Comparison of ENCODE assay signal across 8 cellular contexts in genomic region chr12:65823481-65824313, GRCh38. TPM values are rescaled to one million over a fixed set of nuclear protein-coding genes. Genes with fewer than 3 reads are reported as not detected.
A peak's percentile ranks its signal among the peaks of the same experiment; 100 is the strongest.
DNase-seq lines count a peak whose midpoint lies in the region; ATAC-seq and TF ChIP-seq lines count a peak whose summit lies in the region.

No MANE protein-coding gene starts in this region.

- H3K4me2 ChIP-seq in PC-9 = peak overlapping the region; percentile 97

- H3K4me3 ChIP-seq in PC-9 (peak overlapping the region; percentile 93), right lobe of liver (peak overlapping the region; percentile 37 to 48 (median 40)), tibial artery (peak overlapping the region; percentile 51 to 64)

- 0% methylated on average over 1 of the region's 61 CpGs for WGBS in right lobe of liver (ENCODE audit: insufficient coverage, low coverage, low lambda C conversion rate, missing lambda C conversion rate)

- H3K9me3 Mint-ChIP-seq in activated naive CD4-positive, alpha-beta T cell treated with anti-CD3 and anti-CD28 coated beads for 36 hours = peaks cover 2% of the 10 kb centered on the region
- no peaks in the 10 kb centered on the region for H3K9me3 Mint-ChIP-seq in dendritic cell treated with granulocyte-macrophage colony-stimulating factor and Interleukin-4, amounts not matched to agents 40 ng/mL and 50 ng/mL, for 4 days

- intact Hi-C loops in activated naive CD4-positive, alpha-beta T cell treated with anti-CD3 and anti-CD28 coated beads for 36 hours (cut with micrococcal nuclease) = loop anchor here (10.0 kb wide), 1 partner anchor 269 kb away; no protein-coding TSS in a partner anchor
- intact Hi-C loops in PC-9 (cut with micrococcal nuclease; ENCODE audit: unreplicated experiment) (loop anchor here (1.0 to 10.0 kb wide), 5 partner anchors 55 to 261 kb away; no protein-coding TSS in a partner anchor), right lobe of liver (cut with DNase I) (no loop called here), tibial artery (cut with DNase I; ENCODE audit: low total_unique reads) (loop anchor here (10.0 kb wide), 1 partner anchor 71 kb away; no protein-coding TSS in a partner anchor)
- intact Hi-C loops in dendritic cell treated with granulocyte-macrophage colony-stimulating factor and Interleukin-4, amounts not matched to agents 40 ng/mL and 50 ng/mL, for 4 days (cut with micrococcal nuclease) = loop anchor here (5.0 kb wide), 1 partner anchor 59 kb away; no protein-coding TSS in a partner anchor

- no peaks in the 10 kb centered on the region for H3K9me2 ChIP-seq in PC-9 (ENCODE audit: insufficient read depth)

- ATAC-seq in right lobe of liver = peak; percentile 52 to 83 (median 79)
- no peak for ATAC-seq in HG03108 (IDR thresholded peaks at IDR 0.05; ENCODE audit: unreplicated experiment)

- no peaks in the 10 kb centered on the region for H3K36me3 Mint-ChIP-seq in activated naive CD4-positive, alpha-beta T cell treated with anti-CD3 and anti-CD28 coated beads for 36 hours (ENCODE audit: low read depth)
- H3K36me3 Mint-ChIP-seq in dendritic cell treated with granulocyte-macrophage colony-stimulating factor and Interleukin-4, amounts not matched to agents 40 ng/mL and 50 ng/mL, for 4 days (ENCODE audit: low read depth) = peaks cover 8% of the 10 kb centered on the region

- no peaks in the 10 kb centered on the region for H4K20me1 ChIP-seq in PC-9 (ENCODE audit: insufficient read depth)

- no peaks in the 10 kb centered on the region for H3K36me3 ChIP-seq in PC-9 (ENCODE audit: low read depth)
- H3K36me3 ChIP-seq in right lobe of liver = no peaks in the 10 kb centered on the region
- no peaks in the 10 kb centered on the region for H3K36me3 ChIP-seq in tibial artery

- POLR2A ChIA-PET in PC-9 (lab: Charles Lee; ENCODE audit: unreplicated experiment) = no interaction called here

- H3K27ac ChIP-seq in PC-9 (peak overlapping the region; percentile 88), right lobe of liver (no peak overlapping the region), tibial artery (no peak overlapping the region)

- H3K4me3 Mint-ChIP-seq in activated naive CD4-positive, alpha-beta T cell treated with anti-CD3 and anti-CD28 coated beads for 36 hours = peak overlapping the region; percentile 11
- H3K4me3 Mint-ChIP-seq in dendritic cell treated with granulocyte-macrophage colony-stimulating factor and Interleukin-4, amounts not matched to agents 40 ng/mL and 50 ng/mL, for 4 days = peak overlapping the region; percentile 82

- peaks cover 2% of the 10 kb centered on the region; the same call in 1 of the 2 replicates for H3K9me3 ChIP-seq in PC-9 (ENCODE audit: insufficient read depth, low read depth)
- no peaks in the 10 kb centered on the region for H3K9me3 ChIP-seq in right lobe of liver
- H3K9me3 ChIP-seq in tibial artery = no peaks in the 10 kb centered on the region

- TSS peak; percentile 40 for BruUV-seq in PC-9 (replicated peaks; lab: Mats Ljungman, UMichigan)

- H3K4me1 ChIP-seq in PC-9 (replicated peaks; ENCODE audit: insufficient read depth) (peaks cover 49% of the 10 kb centered on the region), right lobe of liver (peaks cover 0 to 24% (median 3%) of the 10 kb centered on the region in 4 donors), tibial artery (peaks cover 4 to 36% (median 28%) of the 10 kb centered on the region in 4 donors)

- DNase-seq in activated naive CD4-positive, alpha-beta T cell treated with anti-CD3 and anti-CD28 coated beads for 36 hours = peak; percentile 7
- DNase-seq in activated naive CD4-positive, alpha-beta T cell (lab: John Stamatoyannopoulos, UW) = no peak
- DNase-seq in PC-9 (peak; percentile 54 to 61), right lobe of liver (peak; percentile 46 to 72 (median 66)), tibial artery (peak in 1 of 2 donors; percentile 65)
- DNase-seq in effector CD4-positive, alpha-beta T cell = no peak

- H3K79me2 ChIP-seq in PC-9 (ENCODE audit: low read depth) = peaks cover 69% of the 10 kb centered on the region

- H3K4me1 Mint-ChIP-seq in activated naive CD4-positive, alpha-beta T cell treated with anti-CD3 and anti-CD28 coated beads for 36 hours (ENCODE audit: low read depth) = peaks cover 22% of the 10 kb centered on the region
- peaks cover 34% of the 10 kb centered on the region for H3K4me1 Mint-ChIP-seq in dendritic cell treated with granulocyte-macrophage colony-stimulating factor and Interleukin-4, amounts not matched to agents 40 ng/mL and 50 ng/mL, for 4 days (ENCODE audit: low read depth)

- H3F3A ChIP-seq in PC-9 (ENCODE audit: insufficient read depth, low read depth) = peaks cover 41% of the 10 kb centered on the region

- CTCF ChIA-PET in activated naive CD4-positive, alpha-beta T cell treated with anti-CD3 and anti-CD28 coated beads for 36 hours (lab: Charles Lee) = no interaction called here
- CTCF ChIA-PET in PC-9 (lab: Charles Lee) = interaction anchor here (1.0 kb wide), 1 partner anchor 54 kb away, joined by 3 read pairs; no protein-coding TSS in a partner anchor

- TF ChIP-seq CTCF in PC-9 (conservative IDR thresholded peaks at IDR 0.05) = no peak
- TF ChIP-seq CTCF in right lobe of liver (IDR thresholded peaks at IDR 0.05) = no peak
- TF ChIP-seq CTCF in tibial artery (IDR thresholded peaks at IDR 0.05) = no peak

- H3K27me3 Mint-ChIP-seq in activated naive CD4-positive, alpha-beta T cell treated with anti-CD3 and anti-CD28 coated beads for 36 hours (ENCODE audit: low read depth) = peaks cover 61% of the 10 kb centered on the region
- peaks cover 58% of the 10 kb centered on the region for H3K27me3 Mint-ChIP-seq in dendritic cell treated with granulocyte-macrophage colony-stimulating factor and Interleukin-4, amounts not matched to agents 40 ng/mL and 50 ng/mL, for 4 days

- H2AFZ ChIP-seq in PC-9 = peak overlapping the region; percentile 77

- TF ChIP-seq POLR2A in right lobe of liver (IDR thresholded peaks at IDR 0.05) = no peak

- H3K27ac Mint-ChIP-seq in activated naive CD4-positive, alpha-beta T cell treated with anti-CD3 and anti-CD28 coated beads for 36 hours = no peak overlapping the region
- H3K27ac Mint-ChIP-seq in dendritic cell treated with granulocyte-macrophage colony-stimulating factor and Interleukin-4, amounts not matched to agents 40 ng/mL and 50 ng/mL, for 4 days = no peak overlapping the region

- H3K27me3 ChIP-seq in PC-9 (ENCODE audit: insufficient read depth, low read depth) (no peaks in the 10 kb centered on the region), right lobe of liver (peaks cover 10 to 26% of the 10 kb centered on the region in 2 donors), tibial artery (peaks cover 0 to 71% of the 10 kb centered on the region in 2 donors)

RNA-seq across cellular contexts. Expression of gene HMGA2, which starts 0.6 kb away (rescaled TPM):
- total RNA-seq in activated naive CD4-positive, alpha-beta T cell treated with anti-CD3 and anti-CD28 coated beads for 36 hours = not detected
- total RNA-seq in PC-9 (2021) = 13.8 and 14.7 TPM in 2 replicates
- total RNA-seq in right lobe of liver = under 1 TPM in 1 of 6 experiments, not detected in 5; 0.04 TPM

Comparison
In these comparisons a context has a peak if more than half of its experiments do, and no peak if none do; other contexts are left out.
1. DNase-seq: peak in activated naive CD4-positive, alpha-beta T cell treated with anti-CD3 and anti-CD28 coated beads for 36 hours (single experiment), PC-9 (2 of 2) and right lobe of liver (3 of 3); none in activated naive CD4-positive, alpha-beta T cell (0 of 4) and effector CD4-positive, alpha-beta T cell (single experiment).
2. H3K4me3 ChIP-seq: peak in every context shown above with its lines; median percentile 93 in PC-9; 58 in tibial artery; 40 in right lobe of liver.
3. RNA of gene HMGA2, which starts 0.6 kb away (total RNA-seq): 13.8 to 14.7 TPM in PC-9; not detected in activated naive CD4-positive, alpha-beta T cell treated with anti-CD3 and anti-CD28 coated beads for 36 hours and 0.04 TPM in right lobe of liver; every median in the first group is over 10 times any median in the second.
4. intact Hi-C loops: an anchor here in activated naive CD4-positive, alpha-beta T cell treated with anti-CD3 and anti-CD28 coated beads for 36 hours (10.0 kb wide), PC-9 (1.0 to 10.0 kb wide), dendritic cell treated with granulocyte-macrophage colony-stimulating factor and Interleukin-4, amounts not matched to agents 40 ng/mL and 50 ng/mL, for 4 days (5.0 kb wide) and tibial artery (10.0 kb wide); none called in right lobe of liver.